In the genomic region with DNA sequence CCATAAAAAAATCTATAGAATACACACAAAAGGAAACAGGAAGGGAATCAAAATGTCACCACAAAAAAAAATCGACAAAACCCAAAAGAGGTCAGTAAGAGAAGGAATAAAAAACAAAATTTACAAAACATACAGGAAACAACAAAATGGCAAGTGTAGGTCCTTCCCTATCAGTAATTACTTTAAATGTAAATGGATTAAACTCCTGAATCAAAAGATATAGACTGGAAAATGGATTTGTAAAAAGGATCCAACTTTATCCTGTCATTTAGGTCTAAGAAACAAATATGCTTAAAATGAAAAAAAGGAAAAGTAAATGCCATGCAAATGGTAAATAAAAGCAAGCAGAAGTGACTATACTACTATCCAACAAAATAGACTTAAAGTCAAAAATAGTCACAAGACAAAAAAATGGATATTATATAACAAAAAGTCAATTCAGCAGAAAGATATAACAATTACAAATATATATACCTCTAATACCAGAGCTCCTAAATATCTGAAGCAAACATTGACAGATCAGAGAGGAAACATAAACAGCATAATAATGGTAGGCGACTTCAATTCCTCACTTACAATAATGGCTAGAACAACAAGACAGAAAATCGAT, we compare ENCODE assay signal across 38 cellular contexts. TPM values are rescaled to one million over a fixed set of nuclear protein-coding genes. Genes with fewer than 3 reads are reported as not detected.
DNase-seq lines count a peak whose midpoint lies in the region; ATAC-seq, FAIRE-seq and TF ChIP-seq lines count a peak whose summit lies in the region.
"Had no signal": no experiment of that assay in that cellular context is flagged by ENCODE, and none has a peak within 500 bp of the region (broad histone marks: within the 10 kb centered on the region; RNA-seq: fewer than 3 reads in every experiment).

No MANE protein-coding gene starts in this region.

- intact Hi-C loops in K562 (cut with micrococcal nuclease) = no loop called here
- intact Hi-C loops in mucosa of descending colon (cut with DNase I, micrococcal nuclease) = no loop called here

- WGBS in K562 (ENCODE audit: insufficient coverage, low coverage, missing lambda C conversion rate) = 16% methylated on average over 3 of the region's 3 CpGs

- POLR2A ChIA-PET in K562 (lab: Yijun Ruan, JAX) = interaction anchor here (1.0 kb wide), 1 partner anchor 11 kb away, joined by 3 read pairs; no protein-coding TSS in a partner anchor

- no TSS peak for BruUV-seq in K562 (replicated peaks; lab: Mats Ljungman, UMichigan)

- no peak overlapping the region for H3K9ac ChIP-seq in K562 (ENCODE audit: insufficient read depth in 1 of 2, low read depth in 2 of 2, low read length in 2 of 2)
- H3K9ac ChIP-seq: BLaER1; BLaER1 treated with 17β-estradiol and CSF1 and Interleukin-3, amounts not matched to agents 10 nM and 100 nM had no signal

- peaks cover 0 to 6% of the 10 kb centered on the region in 2 experiments; a peak in 3 of 5 replicates for H3K4me1 ChIP-seq in K562 (replicated peaks in 1 of 2; ENCODE audit: control insufficient read depth in 2 of 2, insufficient read depth in 2 of 2, low read length in 2 of 2)
- H3K4me1 ChIP-seq in mucosa of descending colon (ENCODE audit: low read depth) = no peaks in the 10 kb centered on the region
- H3K4me1 ChIP-seq: A549, BE2C, BLaER1, Caco-2 had no signal

- no peaks in the 10 kb centered on the region for H3K27me3 ChIP-seq in K562 (ENCODE audit: control insufficient read depth in 2 of 2, insufficient read depth in 2 of 2, low read length in 2 of 2)
- H3K27me3 ChIP-seq: BE2C; BLaER1; BLaER1 treated with 17β-estradiol and CSF1 and Interleukin-3, amounts not matched to agents 10 nM and 100 nM had no signal

- H3K36me3 ChIP-seq in K562 (ENCODE audit: control insufficient read depth, insufficient read depth, low read length) = no peaks in the 10 kb centered on the region
- H3K36me3 ChIP-seq in mucosa of descending colon (ENCODE audit: low read depth) = no peaks in the 10 kb centered on the region
- H3K36me3 ChIP-seq: BE2C; BLaER1; BLaER1 treated with 17β-estradiol and CSF1 and Interleukin-3, amounts not matched to agents 10 nM and 100 nM had no signal

- ATAC-seq in K562 (no peak), mucosa of descending colon (no peak)
- ATAC-seq: A549; CD8-positive, alpha-beta T cell had no signal

- FAIRE-seq in K562 (lab: Jason Lieb, UNC) (no peak), colon (lab: Jason Lieb, UNC) (peak; percentile 43), GM12892 (lab: Jason Lieb, UNC) (no peak)
- FAIRE-seq: A204.1, A549, D721Med had no signal

- DNase-seq in K562 (ENCODE audit: extremely low read depth in 1 of 4, low spot score in 3 of 4) (no peak), mucosa of descending colon (no peak), GM12892 (ENCODE audit: insufficient read length) (no peak), SK-N-DZ (ENCODE audit: low spot score) (no peak), GOT3 (lab: John Stamatoyannopoulos, UW) (no peak)
- DNase-seq: 8988T; ACHN; AML-193; BE2C; C1 segment of cervical spinal cord; Caco-2; Calu3; CD4-positive, alpha-beta memory T cell; CD4-positive, alpha-beta T cell; CD4-positive, CD25-positive, alpha-beta regulatory T cell; CD8-positive, alpha-beta memory T cell; CD8-positive, alpha-beta T cell; COR-L47; DMS 273 treated with DMSO at 0.1 percent for 48 hours; DMS153; DMS53; DMS79; DMS79 treated with DMSO at 0.1 percent for 48 hours; DND-41; EL had no signal

- CTCF ChIA-PET in K562 (lab: Yijun Ruan, JAX; ENCODE audit: low intra/inter-chr PET ratio) = no interaction called here

- H3K4me2 ChIP-seq in K562 (ENCODE audit: insufficient read depth, low read length) = no peak overlapping the region
- H3K4me2 ChIP-seq: A549; BLaER1; BLaER1 treated with 17β-estradiol and CSF1 and Interleukin-3, amounts not matched to agents 10 nM and 100 nM had no signal

- no peaks in the 10 kb centered on the region for H3K9me1 ChIP-seq in K562 (ENCODE audit: control insufficient read depth, insufficient read depth, low read length)

- H3K27ac ChIP-seq in K562 (ENCODE audit: extremely low read depth, low read depth, low read length) = no peak overlapping the region
- H3K27ac ChIP-seq: 22Rv1; A549; BLaER1; BLaER1 treated with 17β-estradiol and CSF1 and Interleukin-3, amounts not matched to agents 10 nM and 100 nM; C4-2B had no signal

- H3K9me3 ChIP-seq in K562 (replicated peaks; ENCODE audit: control insufficient read depth, insufficient read depth, low read depth, low read length) (no peaks in the 10 kb centered on the region), mucosa of descending colon (peaks cover 1% of the 10 kb centered on the region)
- H3K9me3 ChIP-seq: A549, BE2C, Caco-2 had no signal

- H4K20me1 ChIP-seq in K562 (replicated peaks; ENCODE audit: control insufficient read depth, insufficient read depth, low read length) = no peaks in the 10 kb centered on the region
- H4K20me1 ChIP-seq: BLaER1; BLaER1 treated with 17β-estradiol and CSF1 and Interleukin-3, amounts not matched to agents 10 nM and 100 nM had no signal

- H2AFZ ChIP-seq in K562 (ENCODE audit: low read depth, low read length) = no peak overlapping the region

- no peak for TF ChIP-seq RAD21 in K562 (CRISPR knock-in tag; conservative IDR thresholded peaks at IDR 0.05 in 1 of 2, IDR thresholded peaks at IDR 0.05 in 1 of 2)

- H3K4me3 ChIP-seq in K562 = no peak overlapping the region
- peak overlapping the region; percentile 2 for H3K4me3 ChIP-seq in mucosa of descending colon
- H3K4me3 ChIP-seq: A549; BLaER1; BLaER1 treated with 17β-estradiol and CSF1 and Interleukin-3, amounts not matched to agents 10 nM and 100 nM had no signal

- H3K79me2 ChIP-seq in K562 (ENCODE audit: control insufficient read depth, insufficient read depth, low read length) = no peaks in the 10 kb centered on the region

- no peak for TF ChIP-seq CTCF in K562 (IDR thresholded peaks at IDR 0.05 in 2 of 3, conservative IDR thresholded peaks at IDR 0.05 in 1 of 3; ENCODE audit: insufficient read depth in 2 of 3, low read depth in 1 of 3, low read length in 3 of 3)
- TF ChIP-seq CTCF in mucosa of descending colon (IDR thresholded peaks at IDR 0.05) = no peak

- in situ Hi-C loops in K562 (cut with MboI) = no loop called here

- TF ChIP-seq POLR2A in K562 (conservative IDR thresholded peaks at IDR 0.05) (no peak), GM12892 (IDR thresholded peaks at IDR 0.05; ENCODE audit: low read depth, low read length) (no peak)

- TF ChIP-seq EP300 in K562 (IDR thresholded peaks at IDR 0.05; ENCODE audit: low read length) = no peak

TF ChIP-seq in K562, 482 proteins besides CTCF, POLR2A, EP300 and RAD21:
- TF ChIP-seq ILF3 (IDR thresholded peaks at IDR 0.05; ENCODE audit: borderline replicate concordance) (no peak), MAFG (tag; conservative IDR thresholded peaks at IDR 0.05) (peak; percentile 32; the same call in 1 of the 2 replicates), ZKSCAN8 (CRISPR knock-in tag; IDR thresholded peaks at IDR 0.05) (no peak), ZNF354B (CRISPR knock-in tag; IDR thresholded peaks at IDR 0.05) (peak; percentile 76; the same call in 1 of the 2 replicates), ZNF316 (IDR thresholded peaks at IDR 0.05) (peak; percentile 81), C11orf30 (IDR thresholded peaks at IDR 0.05; ENCODE audit: low read depth) (peak; percentile 62; the same call in 1 of the 2 replicates), ZNF507 (tag; conservative IDR thresholded peaks at IDR 0.05) (peak; percentile 96), ZC3H8 (IDR thresholded peaks at IDR 0.05) (no peak), CC2D1A (IDR thresholded peaks at IDR 0.05) (no peak), ETV5 (CRISPR knock-in tag; IDR thresholded peaks at IDR 0.05; ENCODE audit: low read depth) (no peak)

RNA-seq across cellular contexts. Expression of a gene that starts 2.0 kb away (rescaled TPM):
- total RNA-seq in K562 (2011; cell fraction: chromatin; rRNA removed; ENCODE audit: low replicate concordance) = not detected in 2 replicates
- total RNA-seq in K562 (2011; cell fraction: nucleolus; rRNA removed) = not detected in 2 replicates
- total RNA-seq in K562 (2011; cell fraction: nucleoplasm; rRNA removed) = 0.22 TPM in 1 of 2 replicates, not detected in the other
- not detected in 2 replicates for total RNA-seq in K562 (2014; rRNA removed)
- total RNA-seq in K562 (2014; rRNA removed; fragmentation: Illumina TruSeq; extraction: Trizol) = not detected in 2 replicates
- 0.11 TPM in 1 of 2 replicates, not detected in the other for total RNA-seq in K562 (2015; rRNA removed; fragmentation: Illumina TruSeq; extraction: Trizol)
- total RNA-seq in K562 (2021) = 0.07 and 0.13 TPM in 2 replicates
- 0.06 and 0.08 TPM in 2 replicates for polyA plus RNA-seq in K562 (2011; rRNA removed)
- 0.01 and 0.19 TPM in 2 replicates for polyA plus RNA-seq in K562 (2011; cell fraction: cytosol; rRNA removed)
- 0.17 and 0.20 TPM in 2 replicates for polyA plus RNA-seq in K562 (2011; cell fraction: nucleus; rRNA removed)
- 0.12 and 0.17 TPM in 2 replicates for polyA plus RNA-seq in K562 (2012)
- 0.06 TPM in 1 of 2 replicates, not detected in the other for polyA plus RNA-seq in K562 (2014; fragmentation: Illumina TruSeq; extraction: Trizol)
- polyA plus RNA-seq in K562 (2014; fragmentation: Nextera tagmentation; extraction: Ambion mirVana) = under 1 TPM; 0.03 to 0.10 TPM
- 0.04 TPM in 1 of 2 replicates, not detected in the other for polyA plus RNA-seq in K562 (2014; rRNA removed)
- polyA minus RNA-seq in K562 (2011; rRNA and poly(A)+ RNA removed) = not detected in 2 replicates
- polyA minus RNA-seq in K562 (2011; cell fraction: cytosol; rRNA and poly(A)+ RNA removed) = not detected in 2 replicates
- polyA minus RNA-seq in K562 (2011; cell fraction: nucleus; rRNA and poly(A)+ RNA removed) = 0.13 TPM in 1 of 2 replicates, not detected in the other
- not detected for total RNA-seq in mucosa of descending colon
- polyA plus RNA-seq in GM12892 (2012; ENCODE audit: missing spikeins) = not detected
- not detected in 2 replicates for polyA plus RNA-seq in SK-N-DZ (2014; cell fraction: cytosol; rRNA removed)
- polyA plus RNA-seq in SK-N-DZ (2014; cell fraction: nucleus; rRNA removed) = 0.09 and 0.31 TPM in 2 replicates
- total RNA-seq: A172; A673; Caco-2; Calu3; CD4-positive, alpha-beta memory T cell; CD4-positive, alpha-beta T cell; CD4-positive, CD25-positive, alpha-beta regulatory T cell; CD8-positive, alpha-beta memory T cell; CD8-positive, alpha-beta T cell; Daoy had no signal
- polyA plus RNA-seq: AG04450, BJ had no signal
